Comparison of ENCODE assay signal across 23 cellular contexts in genomic region chr9:135617991-135618411, GRCh38. TPM values are rescaled to one million over a fixed set of nuclear protein-coding genes. Genes with fewer than 3 reads are reported as not detected.
"Had no signal": no experiment of that assay in that cellular context is flagged by ENCODE, and none has a peak within 500 bp of the region (broad histone marks: within the 10 kb centered on the region; RNA-seq: fewer than 3 reads in every experiment).

No MANE protein-coding gene starts in this region.

- H3K4me1 ChIP-seq: SJSA1 had no signal

- H3K36me3 ChIP-seq: MG63, SJSA1 had no signal

- FAIRE-seq: RCC 7860 had no signal

- H3K27ac ChIP-seq: SJSA1, SK-N-MC had no signal

- DNase-seq: Karpas-422, KG1, MG63, NCI-H1092, NCI-H1105 treated with DMSO at 0.1 percent for 48 hours, NCI-H1417 treated with DMSO at 0.1 percent for 48 hours, NCI-H146, NCI-H1694 treated with DMSO at 0.1 percent for 48 hours, NCI-H1930, NCI-H2081, NCI-H2107, NCI-H2227 treated with DMSO at 0.1 percent for 48 hours, NCI-H524, NCI-H526 treated with DMSO at 0.1 percent for 48 hours, NCI-H774, Right ventricle myocardium superior, RPMI8226, SIG-M5 had no signal

- H3K9me3 ChIP-seq: MG63, SJSA1 had no signal

- H3K4me3 ChIP-seq: MG63, SJSA1, SK-N-MC had no signal

RNA-seq across cellular contexts. Expression of gene GLT6D1, which starts 21.3 kb away (rescaled TPM):
- total RNA-seq: HT1080, NCI-H460, Right ventricle myocardium superior, SJSA1 had no signal

RNA-seq across cellular contexts. Expression of gene LCN9, which starts 45.1 kb away (rescaled TPM):
- total RNA-seq: HT1080, NCI-H460, Right ventricle myocardium superior, SJSA1 had no signal

RNA-seq across cellular contexts. Expression of gene PAEP, which starts 56.4 kb away (rescaled TPM):
- total RNA-seq: Right ventricle myocardium superior, SJSA1 had no signal
